In genomic region chr15:39869858-39870515, GRCh38 we compare ENCODE assay signal across 2 cellular contexts.
TF ChIP-seq lines count a peak whose summit lies in the region.

No MANE protein-coding gene starts in this region.

TF ChIP-seq in H1, 55 proteins besides CTCF, POLR2A, EP300 and RAD21:
- TF ChIP-seq HDAC2 (IDR thresholded peaks at IDR 0.05; ENCODE audit: borderline replicate concordance in 1 of 2, low read depth in 2 of 2, low read length in 2 of 2) (no peak), SP2 (IDR thresholded peaks at IDR 0.05; ENCODE audit: low read length) (no peak), RXRA (IDR thresholded peaks at IDR 0.05; ENCODE audit: insufficient read depth, low read depth, low read length) (no peak), SRF (IDR thresholded peaks at IDR 0.05; ENCODE audit: low read depth, low read length) (peak; percentile 76), CBX5 (IDR thresholded peaks at IDR 0.05; ENCODE audit: low read depth, low read length) (no peak)
TF ChIP-seq in H1: peak in this region for 1.

TF ChIP-seq in SK-N-SH, 30 proteins besides CTCF, POLR2A, EP300 and RAD21:
- TF ChIP-seq MXI1 (IDR thresholded peaks at IDR 0.05; ENCODE audit: low read depth, low read length): no peak
